8 cellular contexts compared by ENCODE assay signal in the genomic region with DNA sequence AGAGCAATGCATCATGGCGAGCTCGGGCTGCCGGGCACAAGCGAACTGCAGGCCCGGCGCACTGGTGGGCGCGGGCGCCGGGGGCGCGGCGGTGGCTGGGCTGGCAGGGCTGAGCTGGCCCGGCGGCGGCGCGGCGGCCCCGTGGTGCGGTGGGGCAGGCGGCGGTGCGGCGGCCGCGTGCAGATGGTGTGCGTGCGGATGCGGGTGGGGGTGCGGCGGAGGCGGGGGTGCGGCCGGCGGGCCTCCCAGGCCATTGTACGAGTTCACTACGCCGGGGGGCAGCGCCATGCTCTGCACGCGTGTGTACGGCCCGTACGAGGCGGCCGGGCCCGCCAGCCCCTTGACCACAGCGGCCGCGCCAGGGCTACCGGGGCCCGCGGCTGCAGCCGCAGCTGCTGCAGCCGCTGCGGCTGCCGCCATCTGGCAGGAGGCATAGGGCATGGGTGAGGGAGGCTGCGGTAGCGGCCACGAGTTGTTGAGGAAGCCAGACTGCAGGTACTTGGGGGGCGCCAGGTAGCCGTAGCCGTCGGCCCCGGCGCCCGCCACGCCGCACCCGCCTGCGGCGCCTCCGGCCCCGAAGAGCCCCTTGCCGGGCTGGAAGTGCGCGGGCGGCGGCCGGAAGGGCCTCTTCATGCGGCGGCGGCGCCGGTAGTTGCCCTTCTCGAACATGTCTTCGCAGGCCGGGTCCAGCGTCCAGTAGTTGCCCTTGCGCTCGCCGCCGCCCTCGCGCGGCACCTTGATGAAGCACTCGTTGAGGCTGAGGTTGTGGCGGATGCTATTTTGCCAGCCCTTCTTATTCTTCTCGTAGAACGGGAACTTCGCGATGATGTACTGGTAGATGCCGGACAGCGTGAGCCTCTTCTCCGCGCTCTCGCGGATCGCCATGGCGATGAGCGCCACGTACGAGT. TPM values are rescaled to one million over a fixed set of nuclear protein-coding genes. Genes with fewer than 3 reads are reported as not detected.
A peak's percentile ranks its signal among the peaks of the same experiment; 100 is the strongest.
DNase-seq lines count a peak whose midpoint lies in the region; ATAC-seq and TF ChIP-seq lines count a peak whose summit lies in the region.

No MANE protein-coding gene starts in this region.

- intact Hi-C loops in body of pancreas (cut with DNase I) = no loop called here
- intact Hi-C loops in left colon (cut with DNase I, micrococcal nuclease) = no loop called here
- intact Hi-C loops in transverse colon (cut with DNase I; ENCODE audit: low total_unique reads) = loop anchor here (10.0 kb wide), 1 partner anchor 379 kb away; no protein-coding TSS in a partner anchor

- ATAC-seq in body of pancreas = peak; percentile 70
- ATAC-seq in left colon = peak; percentile 69

- peak overlapping the region in 1 of 2 donors; percentile 10 for H3K4me3 ChIP-seq in body of pancreas
- H3K4me3 ChIP-seq in transverse colon = peak overlapping the region in 3 of 4 donors; percentile 9 to 52 (median 27)

- no peak for TF ChIP-seq EP300 in transverse colon (IDR thresholded peaks at IDR 0.05; ENCODE audit: low read depth)

- in situ Hi-C loops in transverse colon (cut with MboI; ENCODE audit: low pct_ligation_motif_present in 1 of 4, low pct_unique_long_range_greater_than_20kb in 1 of 4, low sequenced_read_pairs in 3 of 4) = loop anchor here in 2 of 4 donors (25.0 kb wide), 2 partner anchors 391 to 534 kb away; a partner anchor contains a TSS

- no peaks in the 10 kb centered on the region for H3K36me3 ChIP-seq in body of pancreas (replicated peaks in 1 of 2; ENCODE audit: insufficient read depth in 1 of 2, low read depth in 2 of 2)
- H3K36me3 ChIP-seq in transverse colon = no peaks in the 10 kb centered on the region

- DNase-seq in ELR (ENCODE audit: low read depth) = peak; percentile 49
- DNase-seq in NCI-H1105 treated with DMSO at 0.1 percent for 48 hours (lab: John Stamatoyannopoulos, UW) = peak; percentile 75
- DNase-seq in body of pancreas = peak; percentile 55 to 65 (median 60)
- DNase-seq in left colon = peak in 1 of 2 donors; percentile 55
- peak; percentile 41 for DNase-seq in transverse colon
- DNase-seq in stimulated activated naive CD4-positive, alpha-beta T cell treated with Interleukin-2 at 50 U/mL for 16 hours (lab: John Stamatoyannopoulos, UW) = no peak
- no peak for DNase-seq in NCI-H1092 (lab: John Stamatoyannopoulos, UW)
- DNase-seq in middle frontal gyrus (ENCODE audit: extremely low spot score, low spot score) = no peak

- H3K27me3 ChIP-seq in body of pancreas = peaks cover 0 to 62% of the 10 kb centered on the region in 2 donors
- H3K27me3 ChIP-seq in transverse colon = peaks cover 100% of the 10 kb centered on the region

- 3 to 15% methylated on average over 13 to 106 of the region's 114 CpGs for WGBS in body of pancreas, 2 donors
- WGBS in transverse colon (ENCODE audit: low coverage in 1 of 2), 2 donors = 0 to 2% methylated on average over 8 to 54 of the region's 114 CpGs

- H3K27ac ChIP-seq in body of pancreas (no peak overlapping the region), transverse colon (no peak overlapping the region)

- TF ChIP-seq POLR2A in body of pancreas (IDR thresholded peaks at IDR 0.05) = no peak
- no peak for TF ChIP-seq POLR2A in transverse colon (IDR thresholded peaks at IDR 0.05)

- H3K9me3 ChIP-seq in body of pancreas (no peaks in the 10 kb centered on the region), transverse colon (no peaks in the 10 kb centered on the region)

- TF ChIP-seq CTCF in body of pancreas (IDR thresholded peaks at IDR 0.05) (peak in 5 of 7 experiments; percentile 21 to 41 (median 27)), transverse colon (IDR thresholded peaks at IDR 0.05) (peak in 1 of 5 experiments; percentile 11)

- H3K4me1 ChIP-seq in body of pancreas (peaks cover 46% of the 10 kb centered on the region), transverse colon (peaks cover 24 to 48% (median 39%) of the 10 kb centered on the region in 4 donors)

RNA-seq across cellular contexts. Expression of a gene that starts 1.0 kb away (rescaled TPM):
- total RNA-seq in body of pancreas = under 1 TPM in 1 of 2 donors, not detected in 1; 0.26 TPM
- total RNA-seq in left colon = not detected
- not detected for total RNA-seq in transverse colon

RNA-seq across cellular contexts. Expression of a gene that starts 1.1 kb away (rescaled TPM):
- total RNA-seq in body of pancreas (under 1 TPM in 1 of 2 donors, not detected in 1; 0.26 TPM), left colon (not detected), transverse colon (not detected)

Comparison
In these comparisons a context has a peak if more than half of its experiments do, and no peak if none do; other contexts are left out.
1. DNase-seq: peak in ELR (single experiment), NCI-H1105 treated with DMSO at 0.1 percent for 48 hours (single experiment), body of pancreas (4 of 4) and transverse colon (single experiment); none in stimulated activated naive CD4-positive, alpha-beta T cell treated with Interleukin-2 at 50 U/mL for 16 hours (single experiment), NCI-H1092 (single experiment) and middle frontal gyrus (single experiment).